11 cellular contexts compared by ENCODE assay signal in genomic region chr1:101436100-101436511, GRCh38.
DNase-seq lines count a peak whose midpoint lies in the region; ATAC-seq and TF ChIP-seq lines count a peak whose summit lies in the region.
"Had no signal": no experiment of that assay in that cellular context is flagged by ENCODE, and none has a peak within 500 bp of the region (broad histone marks: within the 10 kb centered on the region; RNA-seq: fewer than 3 reads in every experiment).

No MANE protein-coding gene starts in this region.

- H3K9me3 Mint-ChIP-seq in CD8-positive, alpha-beta memory T cell: no peaks in the 10 kb centered on the region

- H3K36me3 ChIP-seq in CD8-positive, alpha-beta memory T cell (ENCODE audit: insufficient read depth, low read length): no peaks in the 10 kb centered on the region
- H3K36me3 ChIP-seq: WERI-Rb-1 had no signal

- H3K4me3 Mint-ChIP-seq in CD8-positive, alpha-beta memory T cell: no peak overlapping the region

- H3K4me3 ChIP-seq in GM12865 (ENCODE audit: low read depth, low read length): peak overlapping the region; percentile 43; the same call in 1 of the 2 replicates
- no peak overlapping the region for H3K4me3 ChIP-seq in CD8-positive, alpha-beta memory T cell (ENCODE audit: low read length)

- no peaks in the 10 kb centered on the region for H3K4me1 ChIP-seq in CD8-positive, alpha-beta memory T cell (ENCODE audit: insufficient read depth, low read length)

- ATAC-seq in GM19395 (IDR thresholded peaks at IDR 0.05; ENCODE audit: unreplicated experiment) (peak; percentile 75), HG02840 (IDR thresholded peaks at IDR 0.05; ENCODE audit: low FRiP score, unreplicated experiment) (peak; percentile 52), HG03520 (IDR thresholded peaks at IDR 0.05; ENCODE audit: unreplicated experiment) (peak; percentile 63)
- ATAC-seq: stimulated activated naive CD8-positive, alpha-beta T cell treated with anti-CD3 and anti-CD28 coated beads, Interleukin-15, Interleukin-2, amounts not matched to agents 100 U/mL and 50 U/mL, for 24 hours had no signal

- no peaks in the 10 kb centered on the region for H3K36me3 Mint-ChIP-seq in CD8-positive, alpha-beta memory T cell

- no peaks in the 10 kb centered on the region for H3K9me3 ChIP-seq in CD8-positive, alpha-beta memory T cell (ENCODE audit: low read length)

- no peaks in the 10 kb centered on the region for H3K27me3 ChIP-seq in CD8-positive, alpha-beta memory T cell (ENCODE audit: insufficient read depth, low read length, poor library complexity, severe bottlenecking)

- POLR2A ChIA-PET in CD8-positive, alpha-beta memory T cell (lab: Charles Lee): no interaction called here

- DNase-seq in GM12865 (ENCODE audit: low read depth): peak; percentile 81
- no peak for DNase-seq in CD8-positive, alpha-beta memory T cell
- DNase-seq in NCI-H2029 (lab: John Stamatoyannopoulos, UW): no peak
- DNase-seq in erythroblast (lab: John Stamatoyannopoulos, UW): no peak
- DNase-seq in activated CD4-positive, alpha-beta T cell treated with anti-CD3 and anti-CD28 coated beads, Interleukin-2, amount 50 U/mL, for 1 hour: no peak
- DNase-seq: NCI-H2107; stimulated activated naive CD8-positive, alpha-beta T cell treated with anti-CD3 and anti-CD28 coated beads, Interleukin-15, Interleukin-2, amounts not matched to agents 100 U/mL and 50 U/mL, for 24 hours; WERI-Rb-1 had no signal

- H3K27ac Mint-ChIP-seq in CD8-positive, alpha-beta memory T cell: no peak overlapping the region

- no peak overlapping the region for H3K27ac ChIP-seq in CD8-positive, alpha-beta memory T cell (ENCODE audit: low read depth, low read length)
- H3K27ac ChIP-seq: WERI-Rb-1 had no signal

- TF ChIP-seq CTCF in GM12865 (IDR thresholded peaks at IDR 0.05; ENCODE audit: insufficient read depth, low read depth, low read length, missing control alignments): no peak

- TF ChIP-seq POLR2A in erythroblast (IDR thresholded peaks at IDR 0.05; ENCODE audit: low read length): no peak

- H3K27me3 Mint-ChIP-seq in CD8-positive, alpha-beta memory T cell: peaks cover 0 to 23% of the 10 kb centered on the region in 2 donors

- H3K4me1 Mint-ChIP-seq in CD8-positive, alpha-beta memory T cell: no peaks in the 10 kb centered on the region

- CTCF ChIA-PET in CD8-positive, alpha-beta memory T cell (lab: Charles Lee): no interaction called here
